ENCODE assay signal across 1 cellular context in the genomic region with DNA sequence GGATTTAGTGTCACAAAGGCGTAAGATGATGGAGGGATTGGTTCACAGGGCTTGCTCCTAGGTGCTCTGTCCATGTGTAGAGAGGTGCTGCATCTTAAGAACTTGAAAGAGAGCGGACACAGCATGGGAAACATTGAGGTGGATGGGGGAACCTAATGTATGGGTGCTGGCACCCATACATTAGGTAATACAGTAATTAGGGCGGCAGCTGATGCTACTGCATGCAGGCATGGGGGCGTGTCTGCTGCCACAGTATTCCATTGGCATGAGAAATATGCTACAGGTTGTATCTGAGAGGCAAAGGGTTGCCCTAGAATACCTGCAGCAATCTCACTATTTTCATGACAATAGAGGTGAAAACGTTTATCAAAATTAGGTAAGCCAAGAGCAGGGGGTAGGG.
TF ChIP-seq lines count a peak whose summit lies in the region.

No MANE protein-coding gene starts in this region.

TF ChIP-seq in A549, 52 proteins besides CTCF, POLR2A, EP300 and RAD21 (continued from another document):
- no peak for TF ChIP-seq CHD2 (IDR thresholded peaks at IDR 0.05; ENCODE audit: low read length, partially characterized antibody)
- TF ChIP-seq, protein P1, sequence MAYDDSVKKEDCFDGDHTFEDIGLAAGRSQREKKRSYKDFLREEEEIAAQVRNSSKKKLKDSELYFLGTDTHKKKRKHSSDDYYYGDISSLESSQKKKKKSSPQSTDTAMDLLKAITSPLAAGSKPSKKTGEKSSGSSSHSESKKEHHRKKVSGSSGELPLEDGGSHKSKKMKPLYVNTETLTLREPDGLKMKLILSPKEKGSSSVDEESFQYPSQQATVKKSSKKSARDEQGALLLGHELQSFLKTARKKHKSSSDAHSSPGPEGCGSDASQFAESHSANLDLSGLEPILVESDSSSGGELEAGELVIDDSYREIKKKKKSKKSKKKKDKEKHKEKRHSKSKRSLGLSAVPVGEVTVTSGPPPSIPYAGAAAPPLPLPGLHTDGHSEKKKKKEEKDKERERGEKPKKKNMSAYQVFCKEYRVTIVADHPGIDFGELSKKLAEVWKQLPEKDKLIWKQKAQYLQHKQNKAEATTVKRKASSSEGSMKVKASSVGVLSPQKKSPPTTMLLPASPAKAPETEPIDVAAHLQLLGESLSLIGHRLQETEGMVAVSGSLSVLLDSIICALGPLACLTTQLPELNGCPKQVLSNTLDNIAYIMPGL (CRISPR knock-in tag; IDR thresholded peaks at IDR 0.05; ENCODE audit: borderline replicate concordance) = no peak
- TF ChIP-seq, protein P2, sequence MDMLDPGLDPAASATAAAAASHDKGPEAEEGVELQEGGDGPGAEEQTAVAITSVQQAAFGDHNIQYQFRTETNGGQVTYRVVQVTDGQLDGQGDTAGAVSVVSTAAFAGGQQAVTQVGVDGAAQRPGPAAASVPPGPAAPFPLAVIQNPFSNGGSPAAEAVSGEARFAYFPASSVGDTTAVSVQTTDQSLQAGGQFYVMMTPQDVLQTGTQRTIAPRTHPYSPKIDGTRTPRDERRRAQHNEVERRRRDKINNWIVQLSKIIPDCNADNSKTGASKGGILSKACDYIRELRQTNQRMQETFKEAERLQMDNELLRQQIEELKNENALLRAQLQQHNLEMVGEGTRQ (IDR thresholded peaks at IDR 0.05) = no peak
- TF ChIP-seq JUNB (IDR thresholded peaks at IDR 0.05) = no peak
- no peak for TF ChIP-seq HDAC2 (IDR thresholded peaks at IDR 0.05)
- no peak for TF ChIP-seq GATA3 (IDR thresholded peaks at IDR 0.05; ENCODE audit: borderline replicate concordance)
- TF ChIP-seq FOXS1 (CRISPR knock-in tag; IDR thresholded peaks at IDR 0.05) = no peak
- TF ChIP-seq, protein P3, sequence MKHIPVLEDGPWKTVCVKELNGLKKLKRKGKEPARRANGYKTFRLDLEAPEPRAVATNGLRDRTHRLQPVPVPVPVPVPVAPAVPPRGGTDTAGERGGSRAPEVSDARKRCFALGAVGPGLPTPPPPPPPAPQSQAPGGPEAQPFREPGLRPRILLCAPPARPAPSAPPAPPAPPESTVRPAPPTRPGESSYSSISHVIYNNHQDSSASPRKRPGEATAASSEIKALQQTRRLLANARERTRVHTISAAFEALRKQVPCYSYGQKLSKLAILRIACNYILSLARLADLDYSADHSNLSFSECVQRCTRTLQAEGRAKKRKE (CRISPR knock-in tag; IDR thresholded peaks at IDR 0.05; ENCODE audit: low read depth) = no peak
- TF ChIP-seq EHMT2 (IDR thresholded peaks at IDR 0.05; ENCODE audit: low read depth) = no peak
- TF ChIP-seq KDM1A (IDR thresholded peaks at IDR 0.05; ENCODE audit: low read depth) = no peak
- no peak for TF ChIP-seq MAFK (IDR thresholded peaks at IDR 0.05; ENCODE audit: partially characterized antibody)
- no peak for TF ChIP-seq NR3C1 (IDR thresholded peaks at IDR 0.05)
- no peak for TF ChIP-seq CBX2 (IDR thresholded peaks at IDR 0.05; ENCODE audit: borderline replicate concordance, low read depth)
- TF ChIP-seq HOXB5 (CRISPR knock-in tag; IDR thresholded peaks at IDR 0.05) = no peak
